Comparison of ENCODE assay signal across 13 cellular contexts in the genomic region with DNA sequence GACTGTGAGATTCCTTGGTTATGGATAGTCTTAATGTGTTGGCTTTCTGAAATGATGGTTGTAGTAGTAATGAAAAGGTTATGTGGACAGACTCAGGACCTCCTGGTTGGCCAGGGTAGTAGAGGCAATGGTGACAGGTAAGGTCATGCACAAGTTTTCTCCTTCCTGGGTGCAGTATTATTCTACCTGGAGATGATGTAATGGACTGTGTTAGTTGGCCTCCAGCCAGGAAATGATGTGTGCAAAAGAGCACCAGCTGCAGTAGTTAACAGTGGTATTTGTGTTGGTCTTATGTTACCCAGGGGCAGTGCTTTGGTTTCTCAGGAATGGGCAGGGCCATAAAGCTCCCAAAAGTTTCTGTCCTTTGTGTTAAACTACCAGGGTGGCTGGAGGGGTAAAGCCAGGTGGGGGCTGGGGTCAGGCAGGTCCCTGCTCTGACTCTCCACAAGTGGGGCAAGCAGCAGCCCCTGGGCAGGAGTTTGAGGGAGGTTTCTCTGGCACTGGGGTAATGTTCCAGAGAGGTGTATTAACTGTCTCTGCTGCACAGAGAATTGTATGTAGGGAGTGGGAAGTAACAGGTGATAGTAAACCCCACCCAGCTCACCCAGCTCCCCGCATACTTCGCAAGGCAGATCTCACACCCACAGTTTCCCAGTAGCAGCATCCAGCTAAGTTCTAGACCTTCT. TPM values are rescaled to one million over a fixed set of nuclear protein-coding genes. Genes with fewer than 3 reads are reported as not detected.
DNase-seq lines count a peak whose midpoint lies in the region; ATAC-seq and TF ChIP-seq lines count a peak whose summit lies in the region.
"Had no signal": no experiment of that assay in that cellular context is flagged by ENCODE, and none has a peak within 500 bp of the region (broad histone marks: within the 10 kb centered on the region; RNA-seq: fewer than 3 reads in every experiment).

No MANE protein-coding gene starts in this region.

- no peaks in the 10 kb centered on the region for H3K27me3 Mint-ChIP-seq in activated T-helper 17 cell treated with anti-CD3 and anti-CD28 coated beads, Interleukin-2, amount 50 U/mL, for 72 hours
- H3K27me3 Mint-ChIP-seq: activated naive CD4-positive, alpha-beta T cell treated with anti-CD3 and anti-CD28 coated beads, Interleukin-2, amount 50 U/mL, for 24 hours; T-cell had no signal

- H3K4me3 Mint-ChIP-seq in activated T-helper 17 cell treated with anti-CD3 and anti-CD28 coated beads, Interleukin-2, amount 50 U/mL, for 72 hours = no peak overlapping the region
- H3K4me3 Mint-ChIP-seq: activated naive CD4-positive, alpha-beta T cell treated with anti-CD3 and anti-CD28 coated beads, Interleukin-2, amount 50 U/mL, for 24 hours; T-cell had no signal

- no peaks in the 10 kb centered on the region for H3K9me3 Mint-ChIP-seq in activated T-helper 17 cell treated with anti-CD3 and anti-CD28 coated beads, Interleukin-2, amount 50 U/mL, for 72 hours
- H3K9me3 Mint-ChIP-seq: activated naive CD4-positive, alpha-beta T cell treated with anti-CD3 and anti-CD28 coated beads, Interleukin-2, amount 50 U/mL, for 24 hours; T-cell had no signal

- DNase-seq in LNCaP clone FGC (ENCODE audit: low read depth) (peak; percentile 84), RWPE1 (ENCODE audit: low spot score) (peak; percentile 52), right cardiac atrium (no peak), middle frontal gyrus (ENCODE audit: extremely low spot score, low spot score) (no peak)

- ATAC-seq in right cardiac atrium (peak; percentile 29), HG03175 (IDR thresholded peaks at IDR 0.05; ENCODE audit: unreplicated experiment) (no peak), HG03571 (IDR thresholded peaks at IDR 0.05; ENCODE audit: unreplicated experiment) (no peak)
- no peak for ATAC-seq in activated T-helper 17 cell treated with anti-CD3 and anti-CD28 coated beads, Interleukin-2, amount 50 U/mL, for 72 hours (replicated peaks)
- ATAC-seq: T-cell had no signal

- POLR2A ChIA-PET in RWPE1 (lab: Yijun Ruan, JAX; ENCODE audit: low non-redundant PET) = no interaction called here

- no peak overlapping the region for H3K27ac Mint-ChIP-seq in activated T-helper 17 cell treated with anti-CD3 and anti-CD28 coated beads, Interleukin-2, amount 50 U/mL, for 72 hours
- H3K27ac Mint-ChIP-seq: activated naive CD4-positive, alpha-beta T cell treated with anti-CD3 and anti-CD28 coated beads, Interleukin-2, amount 50 U/mL, for 24 hours had no signal

- TF ChIP-seq CTCF in 22Rv1 (IDR thresholded peaks at IDR 0.05) = no peak
- no peak for TF ChIP-seq CTCF in LNCaP clone FGC (IDR thresholded peaks at IDR 0.05; ENCODE audit: control insufficient read depth, extremely low read depth, insufficient read depth)
- no peak for TF ChIP-seq CTCF in RWPE1 (conservative IDR thresholded peaks at IDR 0.05; ENCODE audit: low read depth)

- no peaks in the 10 kb centered on the region for H3K27me3 ChIP-seq in right cardiac atrium (ENCODE audit: control insufficient read depth, insufficient read depth)
- H3K27me3 ChIP-seq: BLaER1 had no signal

- peaks cover 7% of the 10 kb centered on the region for H3K4me1 ChIP-seq in right cardiac atrium (ENCODE audit: control insufficient read depth, insufficient read depth, low read length)
- H3K4me1 ChIP-seq: BLaER1 had no signal

- H3K4me3 ChIP-seq in LNCaP clone FGC (ENCODE audit: low read depth, low read length) (0 out of 2 replicates have a peak overlapping the region, but pooled peaks have one; percentile 12), right cardiac atrium (ENCODE audit: low read length) (no peak overlapping the region)
- H3K4me3 ChIP-seq: BLaER1, thoracic aorta had no signal

- intact Hi-C loops in right cardiac atrium (cut with DNase I) = no loop called here

- peaks cover 22% of the 10 kb centered on the region for H3K36me3 Mint-ChIP-seq in activated T-helper 17 cell treated with anti-CD3 and anti-CD28 coated beads, Interleukin-2, amount 50 U/mL, for 72 hours (ENCODE audit: low read depth)

- no peaks in the 10 kb centered on the region for H3K9me3 ChIP-seq in right cardiac atrium (ENCODE audit: control insufficient read depth, low read length)
- H3K9me3 ChIP-seq: thoracic aorta had no signal

- 96% methylated on average over 2 of the region's 2 CpGs for WGBS in right cardiac atrium

- CTCF ChIA-PET in RWPE1 (lab: Yijun Ruan, JAX) = interaction anchor here (0.6 kb wide), 1 partner anchor 369 kb away, joined by 3 read pairs; no protein-coding TSS in a partner anchor

- H3K27ac ChIP-seq in 22Rv1 (peak overlapping the region; percentile 87), RWPE1 (peak overlapping the region; percentile 6; the same call in 1 of the 2 replicates), right cardiac atrium (ENCODE audit: low read length) (no peak overlapping the region)
- H3K27ac ChIP-seq: BLaER1, thoracic aorta had no signal

- H3K4me1 Mint-ChIP-seq in activated T-helper 17 cell treated with anti-CD3 and anti-CD28 coated beads, Interleukin-2, amount 50 U/mL, for 72 hours = peaks cover 10% of the 10 kb centered on the region

RNA-seq across cellular contexts. Expression of a gene that starts 36.3 kb away (rescaled TPM):
- total RNA-seq in right cardiac atrium = 10 to 100 TPM; 15.8 to 50.0 (median 45.1) TPM
- 16.5 TPM for polyA plus RNA-seq in right cardiac atrium
- not detected for total RNA-seq in activated T-helper 17 cell treated with anti-CD3 and anti-CD28 coated beads, Interleukin-2, amount 50 U/mL, for 72 hours
- total RNA-seq: glomerular endothelial cell, T-cell, thoracic aorta had no signal

RNA-seq across cellular contexts. Expression of a gene that starts 57.6 kb away (rescaled TPM):
- 10 to 100 TPM; 40.6 to 59.2 (median 46.7) TPM for total RNA-seq in right cardiac atrium
- 18.5 TPM for polyA plus RNA-seq in right cardiac atrium
- 10 to 100 TPM; 33.7 to 36.3 TPM for total RNA-seq in activated T-helper 17 cell treated with anti-CD3 and anti-CD28 coated beads, Interleukin-2, amount 50 U/mL, for 72 hours

RNA-seq across cellular contexts. Expression of a gene that starts 57.6 kb away (rescaled TPM):
- 1 to 10 TPM; 6.8 to 8.4 (median 7.9) TPM for total RNA-seq in right cardiac atrium
- polyA plus RNA-seq in right cardiac atrium = 6.1 TPM
- 10 to 100 TPM in 1 of 2 donors, 1 to 10 TPM in 1; 9.2 to 12.9 TPM for total RNA-seq in activated T-helper 17 cell treated with anti-CD3 and anti-CD28 coated beads, Interleukin-2, amount 50 U/mL, for 72 hours

Comparison
In these comparisons a context has a peak if more than half of its experiments do, and no peak if none do; other contexts are left out.
1. DNase-seq: peak in LNCaP clone FGC (single experiment) and RWPE1 (single experiment); none in right cardiac atrium (0 of 3) and middle frontal gyrus (single experiment).
2. ATAC-seq: peak in right cardiac atrium (2 of 2); none in HG03175 (single experiment), HG03571 (single experiment) and activated T-helper 17 cell treated with anti-CD3 and anti-CD28 coated beads, Interleukin-2, amount 50 U/mL, for 72 hours (single experiment).
3. RNA of a gene that starts 36.3 kb away (total RNA-seq): 15.8 to 50.0 TPM in right cardiac atrium; not detected in activated T-helper 17 cell treated with anti-CD3 and anti-CD28 coated beads, Interleukin-2, amount 50 U/mL, for 72 hours; every median in the first group is over 10 times any median in the second.